In the genomic region with DNA sequence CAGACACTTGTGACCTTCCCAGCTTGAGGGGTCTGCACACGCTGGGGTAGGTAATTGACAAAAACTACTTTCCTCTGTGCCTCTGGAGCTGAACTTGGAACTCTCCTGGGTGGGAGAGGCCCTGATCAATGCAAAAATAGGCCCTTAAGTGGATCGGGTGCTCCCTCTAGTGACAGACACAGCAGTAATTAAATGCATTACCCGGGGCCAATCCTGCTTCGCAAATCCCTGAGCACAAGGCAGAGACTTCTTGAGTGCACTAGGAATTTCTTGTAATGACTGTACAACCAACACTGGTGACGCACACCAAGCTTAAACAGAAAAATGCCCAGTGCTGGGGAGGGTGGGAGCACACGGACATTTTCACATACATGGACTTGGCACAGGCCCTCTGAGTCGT, we compare ENCODE assay signal across 8 cellular contexts. TPM values are rescaled to one million over a fixed set of nuclear protein-coding genes. Genes with fewer than 3 reads are reported as not detected.
DNase-seq lines count a peak whose midpoint lies in the region; ATAC-seq and TF ChIP-seq lines count a peak whose summit lies in the region.

No MANE protein-coding gene starts in this region.

- TF ChIP-seq CTCF in CD4-positive, alpha-beta T cell (IDR thresholded peaks at IDR 0.05) = peak; percentile 79
- TF ChIP-seq CTCF in fibroblast of lung (conservative IDR thresholded peaks at IDR 0.05 in 1 of 2, IDR thresholded peaks at IDR 0.05 in 1 of 2; ENCODE audit: low read depth in 1 of 2, low read length in 2 of 2) (peak; percentile 75 to 77), neural progenitor cell (IDR thresholded peaks at IDR 0.05) (peak; percentile 84)

- H3K9me3 ChIP-seq in CD4-positive, alpha-beta T cell (ENCODE audit: control insufficient read depth, low read length) = no peaks in the 10 kb centered on the region
- no peaks in the 10 kb centered on the region for H3K9me3 ChIP-seq in fibroblast of lung (ENCODE audit: control insufficient read depth, insufficient read depth, low read depth, low read length)
- H3K9me3 ChIP-seq in neural progenitor cell (ENCODE audit: low read depth) = no peaks in the 10 kb centered on the region

- H3K27me3 Mint-ChIP-seq in CD4-positive, alpha-beta T cell = no peaks in the 10 kb centered on the region
- peaks cover 15% of the 10 kb centered on the region for H3K27me3 Mint-ChIP-seq in neural progenitor cell (ENCODE audit: insufficient read depth, low read depth)

- H3K4me1 ChIP-seq in fibroblast of lung (ENCODE audit: control insufficient read depth, extremely low read depth, insufficient read depth, low read length) (no peaks in the 10 kb centered on the region), neural progenitor cell (no peaks in the 10 kb centered on the region)

- no peaks in the 10 kb centered on the region for H3K36me3 Mint-ChIP-seq in CD4-positive, alpha-beta T cell (ENCODE audit: low read depth)
- H3K36me3 Mint-ChIP-seq in neural progenitor cell = no peaks in the 10 kb centered on the region

- H2AFZ ChIP-seq in fibroblast of lung (ENCODE audit: low read length) (no peak overlapping the region), neural progenitor cell (replicated peaks) (no peak overlapping the region)

- H3K4me3 ChIP-seq in fibroblast of lung (replicated peaks in 1 of 4; ENCODE audit: control extremely low read depth in 1 of 4, insufficient read depth in 1 of 4, low read depth in 3 of 4, low read length in 4 of 4) (no peak overlapping the region), neural progenitor cell (no peak overlapping the region)

- ATAC-seq in CD4-positive, alpha-beta T cell (ENCODE audit: poor library complexity) = peak; percentile 60
- no peak for ATAC-seq in GM18502 (IDR thresholded peaks at IDR 0.05; ENCODE audit: poor library complexity, unreplicated experiment)
- ATAC-seq in HG03025 (IDR thresholded peaks at IDR 0.05; ENCODE audit: low FRiP score, unreplicated experiment) = no peak

- H3K36me3 ChIP-seq in fibroblast of lung (ENCODE audit: control insufficient read depth, insufficient read depth, low read length) = no peaks in the 10 kb centered on the region
- H3K36me3 ChIP-seq in neural progenitor cell = no peaks in the 10 kb centered on the region

- intact Hi-C loops in CD4-positive, alpha-beta T cell (cut with DNase I, micrococcal nuclease) = loop anchor here (1.0 to 5.0 kb wide), 4 partner anchors 115 to 277 kb away; no protein-coding TSS in a partner anchor

- no peaks in the 10 kb centered on the region for H3F3A ChIP-seq in neural progenitor cell (ENCODE audit: low read depth)

- H3K9ac ChIP-seq in fibroblast of lung (ENCODE audit: insufficient read depth, low read length) = no peak overlapping the region
- H3K9ac ChIP-seq in neural progenitor cell = no peak overlapping the region

- POLR2A ChIA-PET in CD4-positive, alpha-beta T cell (lab: Charles Lee) = interaction anchor here (0.6 to 0.9 kb wide), 4 partner anchors 8 to 184 kb away, joined by 3 to 6 read pairs (median 3); a partner anchor contains a TSS
- POLR2A ChIA-PET in HEK293T (lab: Yijun Ruan, JAX) = interaction anchor here (0.7 to 1.0 kb wide), 2 partner anchors 138 to 159 kb away, joined by 3 read pairs; a partner anchor contains a TSS

- H3K79me2 ChIP-seq in fibroblast of lung (ENCODE audit: control insufficient read depth, insufficient read depth, low read length) = no peaks in the 10 kb centered on the region
- H3K79me2 ChIP-seq in neural progenitor cell (ENCODE audit: low read depth) = no peaks in the 10 kb centered on the region

- H4K20me1 ChIP-seq in fibroblast of lung (ENCODE audit: control insufficient read depth, extremely low read depth, insufficient read depth, low read length) = no peaks in the 10 kb centered on the region
- no peaks in the 10 kb centered on the region for H4K20me1 ChIP-seq in neural progenitor cell (ENCODE audit: low read depth)

- H3K27ac Mint-ChIP-seq in CD4-positive, alpha-beta T cell = no peak overlapping the region
- peak overlapping the region; percentile 44 for H3K27ac Mint-ChIP-seq in neural progenitor cell

- CTCF ChIA-PET in CD4-positive, alpha-beta T cell (lab: Charles Lee) = interaction anchor here (0.7 to 1.4 kb wide), 5 partner anchors 35 to 277 kb away, joined by 3 to 7 read pairs (median 4); a partner anchor contains a TSS
- CTCF ChIA-PET in HEK293T (lab: Yijun Ruan, JAX) = interaction anchor here (0.6 to 1.6 kb wide), 4 partner anchors 9 to 236 kb away, joined by 3 to 5 read pairs (median 4); no protein-coding TSS in a partner anchor

- no peak overlapping the region for H3K4me3 Mint-ChIP-seq in CD4-positive, alpha-beta T cell
- H3K4me3 Mint-ChIP-seq in neural progenitor cell = no peak overlapping the region

- H3K27ac ChIP-seq in CD4-positive, alpha-beta T cell (ENCODE audit: low read depth, low read length) = no peak overlapping the region
- H3K27ac ChIP-seq in fibroblast of lung (ENCODE audit: insufficient read depth, low read length) (no peak overlapping the region), neural progenitor cell (no peak overlapping the region)

- no peaks in the 10 kb centered on the region for H3K9me3 Mint-ChIP-seq in CD4-positive, alpha-beta T cell
- H3K9me3 Mint-ChIP-seq in neural progenitor cell = no peaks in the 10 kb centered on the region

- DNase-seq in CD4-positive, alpha-beta T cell = peak; percentile 25 to 51 (median 37)
- DNase-seq in HEK293T (ENCODE audit: extremely low spot score) (peak; percentile 74), NOMO-1 treated with DMSO at 0.1 percent for 48 hours (lab: John Stamatoyannopoulos, UW; ENCODE audit: unreplicated experiment) (peak; percentile 31), fibroblast of lung (ENCODE audit: low read depth in 2 of 2) (peak; percentile 83 to 86), neural progenitor cell (ENCODE audit: low spot score) (peak; percentile 86)
- DNase-seq in activated T-cell treated with anti-CD3 and anti-CD28 coated beads, Interleukin-2, amount 50 U/mL, for 48 hours = peak; percentile 56 to 60

- no peaks in the 10 kb centered on the region for H3K27me3 ChIP-seq in CD4-positive, alpha-beta T cell (ENCODE audit: control insufficient read depth, insufficient read depth, low read length)
- H3K27me3 ChIP-seq in fibroblast of lung (ENCODE audit: control insufficient read depth, insufficient read depth, low read length) (no peaks in the 10 kb centered on the region), neural progenitor cell (peaks cover 19% of the 10 kb centered on the region)

- H3K4me1 Mint-ChIP-seq in CD4-positive, alpha-beta T cell (ENCODE audit: low read depth) = peaks cover 24% of the 10 kb centered on the region
- H3K4me1 Mint-ChIP-seq in neural progenitor cell = peaks cover 5% of the 10 kb centered on the region

- H3K4me2 ChIP-seq in fibroblast of lung (ENCODE audit: extremely low read depth, insufficient read depth, low read length) = no peak overlapping the region
- H3K4me2 ChIP-seq in neural progenitor cell = no peak overlapping the region

TF ChIP-seq in HEK293T, 16 proteins besides CTCF, POLR2A, EP300 and RAD21:
- TF ChIP-seq L3MBTL2 (conservative IDR thresholded peaks at IDR 0.05) (peak; percentile 91), TARDBP (IDR thresholded peaks at IDR 0.05) (no peak)

RNA-seq across cellular contexts. Expression of a gene that starts 10.6 kb away (rescaled TPM):
- total RNA-seq in CD4-positive, alpha-beta T cell = 10 to 100 TPM; 50.9 to 62.9 TPM
- total RNA-seq in fibroblast of lung (37.5 and 41.0 TPM in 2 replicates), neural progenitor cell (ENCODE audit: low replicate concordance) (118 and 159 TPM in 2 replicates)
- 25.4 and 74.6 TPM in 2 replicates for polyA plus RNA-seq in fibroblast of lung
- 34.8 and 92.1 TPM in 2 replicates for polyA plus RNA-seq in fibroblast of lung (2012)
- polyA minus RNA-seq in fibroblast of lung (ENCODE audit: low replicate concordance) = 93.5 and 271 TPM in 2 replicates

RNA-seq across cellular contexts. Expression of a gene that starts 24.9 kb away (rescaled TPM):
- not detected for total RNA-seq in CD4-positive, alpha-beta T cell
- not detected in 2 replicates for total RNA-seq in fibroblast of lung
- polyA plus RNA-seq in fibroblast of lung = not detected in 2 replicates
- polyA plus RNA-seq in fibroblast of lung (2012) = not detected in 2 replicates
- not detected in 2 replicates for polyA minus RNA-seq in fibroblast of lung (ENCODE audit: low replicate concordance)
- 0.09 and 0.21 TPM in 2 replicates for total RNA-seq in neural progenitor cell (ENCODE audit: low replicate concordance)

RNA-seq across cellular contexts. Expression of a gene that starts 32.5 kb away (rescaled TPM):
- 1,000 to 10,000 TPM; 3,995 to 4,178 TPM for total RNA-seq in CD4-positive, alpha-beta T cell
- total RNA-seq in fibroblast of lung = 146 and 168 TPM in 2 replicates
- polyA plus RNA-seq in fibroblast of lung = 548 and 665 TPM in 2 replicates
- polyA plus RNA-seq in fibroblast of lung (2012) = 2,843 and 2,858 TPM in 2 replicates
- polyA minus RNA-seq in fibroblast of lung (ENCODE audit: low replicate concordance) = 715 and 824 TPM in 2 replicates
- 1,017 and 1,124 TPM in 2 replicates for total RNA-seq in neural progenitor cell (ENCODE audit: low replicate concordance)

RNA-seq across cellular contexts. Expression of a gene that starts 34.1 kb away (rescaled TPM):
- total RNA-seq in CD4-positive, alpha-beta T cell = 10 to 100 TPM; 14.2 to 14.3 TPM
- total RNA-seq in fibroblast of lung (0.26 and 0.33 TPM in 2 replicates), neural progenitor cell (ENCODE audit: low replicate concordance) (0.15 TPM in 1 of 2 replicates, not detected in the other)
- polyA plus RNA-seq in fibroblast of lung = not detected in 2 replicates
- 0.15 TPM in 1 of 2 replicates, not detected in the other for polyA plus RNA-seq in fibroblast of lung (2012)
- polyA minus RNA-seq in fibroblast of lung (ENCODE audit: low replicate concordance) = not detected in 2 replicates

RNA-seq across cellular contexts. Expression of a gene that starts 41.6 kb away (rescaled TPM):
- total RNA-seq in CD4-positive, alpha-beta T cell = not detected
- total RNA-seq in fibroblast of lung (not detected in 2 replicates), neural progenitor cell (ENCODE audit: low replicate concordance) (not detected in 2 replicates)
- polyA plus RNA-seq in fibroblast of lung = 0.14 TPM in 1 of 2 replicates, not detected in the other
- not detected in 2 replicates for polyA plus RNA-seq in fibroblast of lung (2012)
- not detected in 2 replicates for polyA minus RNA-seq in fibroblast of lung (ENCODE audit: low replicate concordance)

Comparison
In these comparisons a context has a peak if more than half of its experiments do, and no peak if none do; other contexts are left out.
1. DNase-seq: peak in every context shown above with its lines; median percentile 86 in neural progenitor cell; 84 in fibroblast of lung; 74 in HEK293T; 58 in activated T-cell treated with anti-CD3 and anti-CD28 coated beads, Interleukin-2, amount 50 U/mL, for 48 hours; 37 in CD4-positive, alpha-beta T cell; 31 in NOMO-1 treated with DMSO at 0.1 percent for 48 hours.